Comparison of ENCODE assay signal across 8 cellular contexts in genomic region chr1:28775121-28775942, GRCh38. TPM values are rescaled to one million over a fixed set of nuclear protein-coding genes. Genes with fewer than 3 reads are reported as not detected.
DNase-seq lines count a peak whose midpoint lies in the region; ATAC-seq and TF ChIP-seq lines count a peak whose summit lies in the region.

No MANE protein-coding gene starts in this region.

- H3K9me3 Mint-ChIP-seq in CD4-positive, alpha-beta T cell: no peaks in the 10 kb centered on the region
- no peaks in the 10 kb centered on the region for H3K9me3 Mint-ChIP-seq in activated CD4-positive, alpha-beta memory T cell treated with anti-CD3 and anti-CD28 coated beads for 36 hours

- CTCF ChIA-PET in CD4-positive, alpha-beta T cell (lab: Charles Lee): interaction anchor here (0.8 to 3.2 kb wide), 7 partner anchors 9 to 405 kb away, joined by 3 to 18 read pairs (median 3); partner anchors contain the start of genes PHACTR4 and YTHDF2
- CTCF ChIA-PET in activated CD4-positive, alpha-beta memory T cell treated with anti-CD3 and anti-CD28 coated beads for 36 hours (lab: Charles Lee): interaction anchor here (0.6 to 3.0 kb wide), 14 partner anchors 9 to 427 kb away, joined by 3 to 26 read pairs (median 3); partner anchors contain the start of gene YTHDF2

- no peaks in the 10 kb centered on the region for H3K27me3 Mint-ChIP-seq in CD4-positive, alpha-beta T cell
- H3K27me3 Mint-ChIP-seq in activated CD4-positive, alpha-beta memory T cell treated with anti-CD3 and anti-CD28 coated beads for 36 hours: no peaks in the 10 kb centered on the region

- peak overlapping the region; percentile 90 for H3K27ac Mint-ChIP-seq in CD4-positive, alpha-beta T cell
- H3K27ac Mint-ChIP-seq in activated CD4-positive, alpha-beta memory T cell treated with anti-CD3 and anti-CD28 coated beads for 36 hours: no peak overlapping the region

- intact Hi-C loops in CD4-positive, alpha-beta T cell (cut with DNase I, micrococcal nuclease): no loop called here
- intact Hi-C loops in activated CD4-positive, alpha-beta memory T cell treated with anti-CD3 and anti-CD28 coated beads for 36 hours (cut with micrococcal nuclease): no loop called here
- intact Hi-C loops in dorsolateral prefrontal cortex (cut with DNase I): no loop called here

- H3K4me3 Mint-ChIP-seq in CD4-positive, alpha-beta T cell: peak overlapping the region; percentile 88
- H3K4me3 Mint-ChIP-seq in activated CD4-positive, alpha-beta memory T cell treated with anti-CD3 and anti-CD28 coated beads for 36 hours: peak overlapping the region; percentile 68

- H3K36me3 ChIP-seq in lung (ENCODE audit: control insufficient read depth in 2 of 2, insufficient read depth in 2 of 2, low read length in 2 of 2): peaks cover 0 to 9% of the 10 kb centered on the region in 2 donors

- peaks cover 0 to 9% of the 10 kb centered on the region in 2 donors for H3K4me1 ChIP-seq in lung (ENCODE audit: control insufficient read depth in 2 of 2, insufficient read depth in 2 of 2, low read length in 2 of 2)

- TF ChIP-seq CTCF in CD4-positive, alpha-beta T cell (IDR thresholded peaks at IDR 0.05): no peak
- TF ChIP-seq CTCF in dorsolateral prefrontal cortex (IDR thresholded peaks at IDR 0.05 in 54 of 56, conservative IDR thresholded peaks at IDR 0.05 in 2 of 56; ENCODE audit: low read depth in 1 of 56, partially characterized antibody in 56 of 56) (peak in 7 of 56 donors; percentile 16 to 31 (median 23)), lung (IDR thresholded peaks at IDR 0.05; ENCODE audit: control extremely low read depth, extremely low read depth) (no peak)

- peaks cover 15% of the 10 kb centered on the region for H3K36me3 Mint-ChIP-seq in CD4-positive, alpha-beta T cell (ENCODE audit: low read depth)
- H3K36me3 Mint-ChIP-seq in activated CD4-positive, alpha-beta memory T cell treated with anti-CD3 and anti-CD28 coated beads for 36 hours: no peaks in the 10 kb centered on the region

- H3K9me3 ChIP-seq in CD4-positive, alpha-beta T cell (ENCODE audit: control insufficient read depth, low read length): no peaks in the 10 kb centered on the region
- H3K9me3 ChIP-seq in lung (ENCODE audit: control insufficient read depth in 2 of 2, insufficient read depth in 1 of 2, low read length in 1 of 2): no peaks in the 10 kb centered on the region

- peaks cover 13% of the 10 kb centered on the region for H3K4me1 Mint-ChIP-seq in CD4-positive, alpha-beta T cell (ENCODE audit: low read depth)
- peaks cover 4% of the 10 kb centered on the region for H3K4me1 Mint-ChIP-seq in activated CD4-positive, alpha-beta memory T cell treated with anti-CD3 and anti-CD28 coated beads for 36 hours (ENCODE audit: low read depth)

- POLR2A ChIA-PET in CD4-positive, alpha-beta T cell (lab: Charles Lee): interaction anchor here (0.6 to 2.9 kb wide), 21 partner anchors 9 to 1106 kb away, joined by 3 to 41 read pairs (median 7); partner anchors contain the start of genes ATP5IF1, GMEB1, RCC1 and RNU11
- POLR2A ChIA-PET in activated CD4-positive, alpha-beta memory T cell treated with anti-CD3 and anti-CD28 coated beads for 36 hours (lab: Charles Lee): interaction anchor here (0.6 to 1.7 kb wide), 6 partner anchors 21 to 406 kb away, joined by 3 to 9 read pairs (median 4); partner anchors contain the start of genes SRSF4 and YTHDF2

- DNase-seq in CD4-positive, alpha-beta T cell: peak; percentile 39 to 74 (median 58)
- DNase-seq in NCI-H1105 (lab: John Stamatoyannopoulos, UW) (peak; percentile 67), dorsolateral prefrontal cortex (peak; percentile 27 to 76 (median 48)), lung (ENCODE audit: low spot score) (peak; percentile 85)
- DNase-seq in activated CD4-positive, alpha-beta memory T cell treated with anti-CD3 and anti-CD28 coated beads for 36 hours: peak; percentile 79
- DNase-seq in stimulated activated CD8-positive, alpha-beta memory T cell treated with anti-CD3 and anti-CD28 coated beads, Interleukin-12 subunit alpha, Interleukin-12 subunit beta, amount 100 ng/mL, for 1 hour (ENCODE audit: low read depth): peak; percentile 39

- H3K27me3 ChIP-seq in CD4-positive, alpha-beta T cell (ENCODE audit: control insufficient read depth, insufficient read depth, low read length): no peaks in the 10 kb centered on the region
- H3K27me3 ChIP-seq in dorsolateral prefrontal cortex (no peaks in the 10 kb centered on the region), lung (ENCODE audit: control insufficient read depth, insufficient read depth) (no peaks in the 10 kb centered on the region)

- H3K4me3 ChIP-seq in dorsolateral prefrontal cortex: peak overlapping the region; percentile 7 to 70 (median 50)
- peak overlapping the region; percentile 24 for H3K4me3 ChIP-seq in lung

- peak overlapping the region; percentile 38 for H3K27ac ChIP-seq in CD4-positive, alpha-beta T cell (ENCODE audit: low read depth, low read length)
- peak overlapping the region in 23 of 59 donors; percentile 4 to 71 (median 27) for H3K27ac ChIP-seq in dorsolateral prefrontal cortex
- peak overlapping the region in 1 of 2 donors; percentile 83 for H3K27ac ChIP-seq in lung (ENCODE audit: low read depth in 1 of 2, low read length in 1 of 2)

- WGBS in lung, 2 donors: 17 to 19% methylated on average over 39 of the region's 39 CpGs

- ATAC-seq in CD4-positive, alpha-beta T cell (ENCODE audit: poor library complexity): peak; percentile 93
- peak; percentile 93 for ATAC-seq in lung (ENCODE audit: insufficient read depth, low FRiP score)
- ATAC-seq in GM18909 (IDR thresholded peaks at IDR 0.05; ENCODE audit: poor library complexity, unreplicated experiment): no peak
- ATAC-seq in GM21515 (IDR thresholded peaks at IDR 0.05; ENCODE audit: unreplicated experiment): no peak

RNA-seq across cellular contexts. Expression of gene OPRD1, which starts 36.6 kb away (rescaled TPM):
- not detected for total RNA-seq in CD4-positive, alpha-beta T cell
- total RNA-seq in activated CD4-positive, alpha-beta memory T cell treated with anti-CD3 and anti-CD28 coated beads for 36 hours: not detected
- total RNA-seq in dorsolateral prefrontal cortex (10 to 100 TPM in 113 of 120 experiments, 1 to 10 TPM in 7; 4.5 to 30.2 (median 17.0) TPM), lung (under 1 TPM in 1 of 2 donors, not detected in 1; 0.28 TPM)
- under 1 TPM; 0.01 to 0.02 TPM for polyA plus RNA-seq in lung

RNA-seq across cellular contexts. Expression of gene YTHDF2, which starts 38.6 kb away (rescaled TPM):
- total RNA-seq in CD4-positive, alpha-beta T cell: 100 to 1,000 TPM in 1 of 2 experiments, 10 to 100 TPM in 1; 85.0 to 100 TPM
- 10 to 100 TPM; 74.3 to 80.1 TPM for total RNA-seq in activated CD4-positive, alpha-beta memory T cell treated with anti-CD3 and anti-CD28 coated beads for 36 hours
- total RNA-seq in dorsolateral prefrontal cortex (10 to 100 TPM; 23.5 to 67.2 (median 47.9) TPM), lung (10 to 100 TPM; 55.9 to 65.8 TPM)
- 10 to 100 TPM; 34.3 to 38.7 TPM for polyA plus RNA-seq in lung

Comparison
In these comparisons a context has a peak if more than half of its experiments do, and no peak if none do; other contexts are left out.
1. ATAC-seq: peak in CD4-positive, alpha-beta T cell (single experiment) and lung (single experiment); none in GM18909 (single experiment) and GM21515 (single experiment).
2. RNA of gene OPRD1, which starts 36.6 kb away (total RNA-seq): 4.5 to 30.2 TPM in dorsolateral prefrontal cortex; 0.28 TPM in lung, not detected in CD4-positive, alpha-beta T cell and not detected in activated CD4-positive, alpha-beta memory T cell treated with anti-CD3 and anti-CD28 coated beads for 36 hours; every median in the first group is over 4 times any median in the second.
3. Peak in every context shown above with its lines, with median percentiles within 50 percentile points of each other: DNase-seq.